20 cellular contexts compared by ENCODE assay signal in genomic region chr1:16077430-16078245, GRCh38. TPM values are rescaled to one million over a fixed set of nuclear protein-coding genes. Genes with fewer than 3 reads are reported as not detected.
DNase-seq lines count a peak whose midpoint lies in the region; ATAC-seq, FAIRE-seq and TF ChIP-seq lines count a peak whose summit lies in the region.
"Had no signal": no experiment of that assay in that cellular context is flagged by ENCODE, and none has a peak within 500 bp of the region (broad histone marks: within the 10 kb centered on the region; RNA-seq: fewer than 3 reads in every experiment).

No MANE protein-coding gene starts in this region.

- dilution Hi-C loops in endothelial cell of umbilical vein (cut with MboI; ENCODE audit: extremely low pct_ligation_motif_present, low sequenced_read_pairs): no loop called here

- H3K27ac ChIP-seq in PC-9: peak overlapping the region; percentile 37; the same call in 1 of the 2 replicates
- no peak overlapping the region for H3K27ac ChIP-seq in endothelial cell of umbilical vein (ENCODE audit: insufficient read depth, low read depth, low read length)
- no peak overlapping the region for H3K27ac ChIP-seq in parathyroid adenoma
- H3K27ac ChIP-seq: Peyer's patch had no signal

- H3K4me2 ChIP-seq in PC-9 (peak overlapping the region; percentile 71), endothelial cell of umbilical vein (ENCODE audit: insufficient read depth, low read length) (no peak overlapping the region), parathyroid adenoma (ENCODE audit: low read length) (peak overlapping the region; percentile 26)

- H3K36me3 ChIP-seq in PC-9 (ENCODE audit: low read depth): no peaks in the 10 kb centered on the region
- H3K36me3 ChIP-seq in endothelial cell of umbilical vein (ENCODE audit: control insufficient read depth in 2 of 2, extremely low read depth in 1 of 2, insufficient read depth in 2 of 2, low read length in 2 of 2): no peaks in the 10 kb centered on the region
- H3K36me3 ChIP-seq in parathyroid adenoma (ENCODE audit: control insufficient read depth, insufficient read depth, low read length): no peaks in the 10 kb centered on the region
- H3K36me3 ChIP-seq: Peyer's patch, uterus had no signal

- no peak for DNase-seq in activated CD8-positive, alpha-beta memory T cell treated with anti-CD3 and anti-CD28 coated beads, Interleukin-2, amount 10 ng/mL, durations not matched to agents 7 days and 5 days
- no peak for DNase-seq in activated CD8-positive, alpha-beta memory T cell treated with anti-CD3 and anti-CD28 coated beads, Interleukin-2, amount 50 U/mL, for 48 hours
- DNase-seq in PC-9: peak in 1 of 2 experiments; percentile 48
- DNase-seq in endothelial cell of umbilical vein (ENCODE audit: low read depth, low spot score): no peak
- no peak for DNase-seq in GM19240 (ENCODE audit: insufficient read length, low spot score)
- no peak for DNase-seq in NCI-H2171 (lab: John Stamatoyannopoulos, UW)
- DNase-seq: activated CD4-positive, alpha-beta T cell treated with anti-CD3 and anti-CD28 coated beads, Interleukin-2, amount 50 U/mL, for 4 hours; activated T-cell treated with anti-CD3 and anti-CD28 coated beads, Interleukin-2, amount 50 U/mL, for 48 hours; CD4-positive, CD25-positive, alpha-beta regulatory T cell; cerebellar nuclear complex; H9; Karpas-422; naive thymus-derived CD8-positive, alpha-beta T cell; NCI-H1105; NCI-H748 treated with DMSO at 0.1 percent for 48 hours; uterus had no signal

- peaks cover 16% of the 10 kb centered on the region for H3K27me3 Mint-ChIP-seq in activated CD8-positive, alpha-beta memory T cell treated with anti-CD3 and anti-CD28 coated beads, Interleukin-2, amount 10 ng/mL, durations not matched to agents 7 days and 5 days

- no peaks in the 10 kb centered on the region for H3K36me3 Mint-ChIP-seq in activated CD8-positive, alpha-beta memory T cell treated with anti-CD3 and anti-CD28 coated beads, Interleukin-2, amount 10 ng/mL, durations not matched to agents 7 days and 5 days
- H3K36me3 Mint-ChIP-seq: CD4-positive, CD25-positive, alpha-beta regulatory T cell; naive thymus-derived CD8-positive, alpha-beta T cell had no signal

- H3K4me3 ChIP-seq in PC-9 (no peak overlapping the region), endothelial cell of umbilical vein (replicated peaks in 1 of 3; ENCODE audit: insufficient read depth in 1 of 3, low read depth in 1 of 3, low read length in 3 of 3) (no peak overlapping the region), parathyroid adenoma (ENCODE audit: low read depth, low read length) (no peak overlapping the region)
- H3K4me3 ChIP-seq: Peyer's patch, uterus had no signal

- intact Hi-C loops in PC-9 (cut with micrococcal nuclease; ENCODE audit: unreplicated experiment) (loop anchor here (1.0 to 2.0 kb wide), 4 partner anchors 65 to 159 kb away; partner anchors contain the start of gene CPLANE2), endothelial cell of umbilical vein (cut with micrococcal nuclease) (loop anchor here (2.0 kb wide), 2 partner anchors 109 to 159 kb away; partner anchors contain the start of gene CPLANE2)

- H3K9me3 ChIP-seq in PC-9 (ENCODE audit: insufficient read depth, low read depth) (no peaks in the 10 kb centered on the region), endothelial cell of umbilical vein (replicated peaks; ENCODE audit: control insufficient read depth, insufficient read depth, low read length) (no peaks in the 10 kb centered on the region), parathyroid adenoma (ENCODE audit: control insufficient read depth, low read length) (no peaks in the 10 kb centered on the region)
- H3K9me3 ChIP-seq: Peyer's patch, uterus had no signal

- H3K9me2 ChIP-seq in PC-9 (ENCODE audit: insufficient read depth): no peaks in the 10 kb centered on the region

- TF ChIP-seq CTCF in PC-9 (conservative IDR thresholded peaks at IDR 0.05) (no peak), endothelial cell of umbilical vein (IDR thresholded peaks at IDR 0.05; ENCODE audit: extremely low read depth in 1 of 2, insufficient read depth in 1 of 2, low read depth in 1 of 2, low read length in 2 of 2) (no peak), parathyroid adenoma (IDR thresholded peaks at IDR 0.05) (no peak)

- H3K27me3 ChIP-seq in PC-9 (ENCODE audit: insufficient read depth, low read depth) (no peaks in the 10 kb centered on the region), endothelial cell of umbilical vein (ENCODE audit: control insufficient read depth in 2 of 2, insufficient read depth in 2 of 2, low read length in 2 of 2) (no peaks in the 10 kb centered on the region), parathyroid adenoma (ENCODE audit: control insufficient read depth, insufficient read depth, low read length) (no peaks in the 10 kb centered on the region)
- H3K27me3 ChIP-seq: Peyer's patch, uterus had no signal

- H3K27ac Mint-ChIP-seq in activated CD8-positive, alpha-beta memory T cell treated with anti-CD3 and anti-CD28 coated beads, Interleukin-2, amount 10 ng/mL, durations not matched to agents 7 days and 5 days: peak overlapping the region; percentile 44
- H3K27ac Mint-ChIP-seq: H9 had no signal

- H2AFZ ChIP-seq in PC-9 (no peak overlapping the region), endothelial cell of umbilical vein (ENCODE audit: low read depth, low read length) (no peak overlapping the region), parathyroid adenoma (no peak overlapping the region)

- POLR2A ChIA-PET in PC-9 (lab: Charles Lee; ENCODE audit: unreplicated experiment): interaction anchor here (0.6 kb wide), 2 partner anchors 111 to 163 kb away, joined by 3 read pairs; no protein-coding TSS in a partner anchor
- POLR2A ChIA-PET in endothelial cell of umbilical vein (lab: Charles Lee): no interaction called here

- BruUV-seq in PC-9 (replicated peaks; lab: Mats Ljungman, UMichigan) (no TSS peak), endothelial cell of umbilical vein (replicated peaks; lab: Mats Ljungman, UMichigan) (no TSS peak)

- no peak for TF ChIP-seq POLR2A in endothelial cell of umbilical vein (IDR thresholded peaks at IDR 0.05; ENCODE audit: low read depth, low read length)

- H4K20me1 ChIP-seq in PC-9 (ENCODE audit: insufficient read depth): no peaks in the 10 kb centered on the region
- no peaks in the 10 kb centered on the region for H4K20me1 ChIP-seq in endothelial cell of umbilical vein (replicated peaks; ENCODE audit: control insufficient read depth, extremely low read depth, insufficient read depth, low read length)

- H3K79me2 ChIP-seq in PC-9 (ENCODE audit: low read depth) (no peaks in the 10 kb centered on the region), endothelial cell of umbilical vein (ENCODE audit: control insufficient read depth, insufficient read depth, low read length) (no peaks in the 10 kb centered on the region), parathyroid adenoma (no peaks in the 10 kb centered on the region)

- no peaks in the 10 kb centered on the region for H3K9me1 ChIP-seq in endothelial cell of umbilical vein (replicated peaks; ENCODE audit: control insufficient read depth, extremely low read depth, insufficient read depth, low read length)

- H3F3A ChIP-seq in PC-9 (ENCODE audit: insufficient read depth, low read depth): peaks cover 43% of the 10 kb centered on the region

- CTCF ChIA-PET in activated CD8-positive, alpha-beta memory T cell treated with anti-CD3 and anti-CD28 coated beads, Interleukin-2, amount 10 ng/mL, durations not matched to agents 7 days and 5 days (lab: Charles Lee): interaction anchor here (1.1 to 10.9 kb wide), 17 partner anchors 8 to 285 kb away, joined by 3 to 259 read pairs (median 5); partner anchors contain the start of genes CPLANE2, EPHA2 and FAM131C
- CTCF ChIA-PET in PC-9 (lab: Charles Lee) (interaction anchor here (1.2 to 1.3 kb wide), 2 partner anchors 79 to 166 kb away, joined by 3 to 9 read pairs; partner anchors contain the start of gene EPHA2), endothelial cell of umbilical vein (lab: Charles Lee) (interaction anchor here (1.3 to 13.2 kb wide), 11 partner anchors 8 to 285 kb away, joined by 3 to 353 read pairs (median 13); partner anchors contain the start of gene EPHA2)

- peak; percentile 59 for FAIRE-seq in endothelial cell of umbilical vein (lab: Jason Lieb, UNC)
- FAIRE-seq: endometrium had no signal

- H3K4me3 Mint-ChIP-seq in activated CD8-positive, alpha-beta memory T cell treated with anti-CD3 and anti-CD28 coated beads, Interleukin-2, amount 10 ng/mL, durations not matched to agents 7 days and 5 days: no peak overlapping the region
- H3K4me3 Mint-ChIP-seq: H9 had no signal

- ATAC-seq in activated CD8-positive, alpha-beta memory T cell treated with anti-CD3 and anti-CD28 coated beads, Interleukin-2, amount 10 ng/mL, durations not matched to agents 7 days and 5 days: no peak
- ATAC-seq in HG03196 (IDR thresholded peaks at IDR 0.05; ENCODE audit: unreplicated experiment): no peak

- H3K9ac ChIP-seq in endothelial cell of umbilical vein (replicated peaks; ENCODE audit: extremely low read depth, insufficient read depth, low read length) (no peak overlapping the region), parathyroid adenoma (no peak overlapping the region)

- peaks cover 17% of the 10 kb centered on the region for H3K4me1 Mint-ChIP-seq in activated CD8-positive, alpha-beta memory T cell treated with anti-CD3 and anti-CD28 coated beads, Interleukin-2, amount 10 ng/mL, durations not matched to agents 7 days and 5 days

- H3K4me1 ChIP-seq in PC-9 (replicated peaks; ENCODE audit: insufficient read depth) (peaks cover 57% of the 10 kb centered on the region), endothelial cell of umbilical vein (ENCODE audit: control insufficient read depth, extremely low read depth, insufficient read depth, low read length) (peaks cover 13% of the 10 kb centered on the region), parathyroid adenoma (no peaks in the 10 kb centered on the region)

- no peaks in the 10 kb centered on the region for H3K9me3 Mint-ChIP-seq in activated CD8-positive, alpha-beta memory T cell treated with anti-CD3 and anti-CD28 coated beads, Interleukin-2, amount 10 ng/mL, durations not matched to agents 7 days and 5 days (ENCODE audit: low read depth)
- H3K9me3 Mint-ChIP-seq: H9; naive thymus-derived CD8-positive, alpha-beta T cell had no signal

RNA-seq across cellular contexts. Expression of gene FAM131C, which starts 4.2 kb away (rescaled TPM):
- total RNA-seq in activated CD8-positive, alpha-beta memory T cell treated with anti-CD3 and anti-CD28 coated beads, Interleukin-2, amount 10 ng/mL, durations not matched to agents 7 days and 5 days: 1 to 10 TPM in 1 of 2 experiments, under 1 TPM in 1; 0.91 to 1.8 TPM
- total RNA-seq in PC-9 (2021) (7.4 and 12.3 TPM in 2 replicates), endothelial cell of umbilical vein (0.44 TPM in 1 of 2 replicates, not detected in the other)
- 0.23 and 0.32 TPM in 2 replicates for polyA plus RNA-seq in endothelial cell of umbilical vein
- polyA plus RNA-seq in endothelial cell of umbilical vein (2011; cell fraction: cytosol; rRNA removed): 0.17 and 0.23 TPM in 2 replicates
- 0.13 and 0.25 TPM in 2 replicates for polyA plus RNA-seq in endothelial cell of umbilical vein (2011; cell fraction: nucleus; rRNA removed)
- polyA plus RNA-seq in endothelial cell of umbilical vein (2012): 0.70 and 1.3 TPM in 2 replicates
- polyA minus RNA-seq in endothelial cell of umbilical vein: not detected in 2 replicates
- polyA minus RNA-seq in endothelial cell of umbilical vein (2011; cell fraction: cytosol; rRNA and poly(A)+ RNA removed): 1.3 TPM
- not detected in 2 replicates for polyA minus RNA-seq in endothelial cell of umbilical vein (2011; cell fraction: nucleus; rRNA and poly(A)+ RNA removed)
- total RNA-seq: CD4-positive, CD25-positive, alpha-beta regulatory T cell; naive thymus-derived CD8-positive, alpha-beta T cell had no signal
- polyA plus RNA-seq: naive thymus-derived CD8-positive, alpha-beta T cell had no signal

RNA-seq across cellular contexts. Expression of gene CLCNKB, which starts 34.1 kb away (rescaled TPM):
- not detected for total RNA-seq in activated CD8-positive, alpha-beta memory T cell treated with anti-CD3 and anti-CD28 coated beads, Interleukin-2, amount 10 ng/mL, durations not matched to agents 7 days and 5 days
- total RNA-seq in PC-9 (2021) (1.1 and 1.9 TPM in 2 replicates), endothelial cell of umbilical vein (not detected in 2 replicates)
- polyA plus RNA-seq in endothelial cell of umbilical vein: 0.18 and 0.40 TPM in 2 replicates
- 0.10 TPM in 2 replicates for polyA plus RNA-seq in endothelial cell of umbilical vein (2011; cell fraction: cytosol; rRNA removed)
- polyA plus RNA-seq in endothelial cell of umbilical vein (2011; cell fraction: nucleus; rRNA removed): 0.53 and 0.60 TPM in 2 replicates
- not detected in 2 replicates for polyA plus RNA-seq in endothelial cell of umbilical vein (2012)
- polyA minus RNA-seq in endothelial cell of umbilical vein: 1.2 TPM in 1 of 2 replicates, not detected in the other
- not detected for polyA minus RNA-seq in endothelial cell of umbilical vein (2011; cell fraction: cytosol; rRNA and poly(A)+ RNA removed)
- not detected in 2 replicates for polyA minus RNA-seq in endothelial cell of umbilical vein (2011; cell fraction: nucleus; rRNA and poly(A)+ RNA removed)
- total RNA-seq: CD4-positive, CD25-positive, alpha-beta regulatory T cell; naive thymus-derived CD8-positive, alpha-beta T cell; Peyer's patch had no signal
- polyA plus RNA-seq: CD4-positive, CD25-positive, alpha-beta regulatory T cell; naive thymus-derived CD8-positive, alpha-beta T cell had no signal

RNA-seq across cellular contexts. Expression of gene CLCNKA, which starts 55.8 kb away (rescaled TPM):
- not detected for total RNA-seq in activated CD8-positive, alpha-beta memory T cell treated with anti-CD3 and anti-CD28 coated beads, Interleukin-2, amount 10 ng/mL, durations not matched to agents 7 days and 5 days
- total RNA-seq in PC-9 (2021): 1.0 and 1.1 TPM in 2 replicates
- total RNA-seq in endothelial cell of umbilical vein: not detected in 2 replicates
- polyA plus RNA-seq in endothelial cell of umbilical vein: not detected in 2 replicates
- not detected in 2 replicates for polyA plus RNA-seq in endothelial cell of umbilical vein (2011; cell fraction: cytosol; rRNA removed)
- polyA plus RNA-seq in endothelial cell of umbilical vein (2011; cell fraction: nucleus; rRNA removed): 0.17 TPM in 1 of 2 replicates, not detected in the other
- polyA plus RNA-seq in endothelial cell of umbilical vein (2012): not detected in 2 replicates
- not detected in 2 replicates for polyA minus RNA-seq in endothelial cell of umbilical vein
- polyA minus RNA-seq in endothelial cell of umbilical vein (2011; cell fraction: cytosol; rRNA and poly(A)+ RNA removed): not detected
- not detected in 2 replicates for polyA minus RNA-seq in endothelial cell of umbilical vein (2011; cell fraction: nucleus; rRNA and poly(A)+ RNA removed)
- total RNA-seq: CD4-positive, CD25-positive, alpha-beta regulatory T cell; naive thymus-derived CD8-positive, alpha-beta T cell had no signal
- polyA plus RNA-seq: CD4-positive, CD25-positive, alpha-beta regulatory T cell; naive thymus-derived CD8-positive, alpha-beta T cell had no signal

RNA-seq across cellular contexts. Expression of gene HSPB7, which starts 59.8 kb away (rescaled TPM):
- total RNA-seq in activated CD8-positive, alpha-beta memory T cell treated with anti-CD3 and anti-CD28 coated beads, Interleukin-2, amount 10 ng/mL, durations not matched to agents 7 days and 5 days: not detected
- total RNA-seq in PC-9 (2021) (not detected in 2 replicates), endothelial cell of umbilical vein (not detected in 2 replicates)
- not detected in 2 replicates for polyA plus RNA-seq in endothelial cell of umbilical vein
- polyA plus RNA-seq in endothelial cell of umbilical vein (2011; cell fraction: cytosol; rRNA removed): not detected in 2 replicates
- polyA plus RNA-seq in endothelial cell of umbilical vein (2011; cell fraction: nucleus; rRNA removed): not detected in 2 replicates
- polyA plus RNA-seq in endothelial cell of umbilical vein (2012): not detected in 2 replicates
- polyA minus RNA-seq in endothelial cell of umbilical vein: not detected in 2 replicates
- 0.51 TPM for polyA minus RNA-seq in endothelial cell of umbilical vein (2011; cell fraction: cytosol; rRNA and poly(A)+ RNA removed)
- polyA minus RNA-seq in endothelial cell of umbilical vein (2011; cell fraction: nucleus; rRNA and poly(A)+ RNA removed): not detected in 2 replicates
- total RNA-seq: CD4-positive, CD25-positive, alpha-beta regulatory T cell; H9; naive thymus-derived CD8-positive, alpha-beta T cell had no signal
- polyA plus RNA-seq: CD4-positive, CD25-positive, alpha-beta regulatory T cell; naive thymus-derived CD8-positive, alpha-beta T cell had no signal
